ENCODE assay signal across 28 cellular contexts in the genomic region with DNA sequence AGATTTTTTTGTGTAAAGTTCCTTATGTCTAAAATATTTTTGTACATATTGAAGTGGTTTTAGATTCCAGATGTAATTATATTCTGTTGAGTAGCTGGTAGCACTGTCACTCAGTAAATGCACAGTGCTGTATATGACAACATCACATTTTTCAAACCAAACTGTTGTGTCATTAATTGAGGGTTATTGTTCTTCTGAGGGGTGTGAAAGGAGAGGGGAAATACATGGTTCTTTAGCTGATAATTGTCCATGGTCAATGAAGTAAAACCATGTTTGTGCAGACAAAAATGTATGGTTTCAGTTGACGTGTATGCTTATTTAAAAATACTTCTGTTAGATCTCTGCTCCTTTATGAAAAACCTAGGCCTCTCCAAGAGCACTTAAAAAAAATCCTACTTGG. TPM values are rescaled to one million over a fixed set of nuclear protein-coding genes. Genes with fewer than 3 reads are reported as not detected.
DNase-seq lines count a peak whose midpoint lies in the region; ATAC-seq, FAIRE-seq and TF ChIP-seq lines count a peak whose summit lies in the region.
"Had no signal": no experiment of that assay in that cellular context is flagged by ENCODE, and none has a peak within 500 bp of the region (broad histone marks: within the 10 kb centered on the region; RNA-seq: fewer than 3 reads in every experiment).

No MANE protein-coding gene starts in this region.

- no peak overlapping the region for H3K27ac Mint-ChIP-seq in astrocyte (ENCODE audit: unreplicated experiment)
- H3K27ac Mint-ChIP-seq: activated B cell treated with CpG ODN at 0.5 μM for 24 hours; activated naive CD8-positive, alpha-beta T cell treated with anti-CD3 and anti-CD28 coated beads for 36 hours; CD14-positive monocyte had no signal

- ATAC-seq in psoas muscle: no peak
- ATAC-seq: heart left ventricle, mucosa of descending colon had no signal

- intact Hi-C loops in psoas muscle (cut with DNase I): loop anchor here (10.0 kb wide), 4 partner anchors 161 to 961 kb away; no protein-coding TSS in a partner anchor

- H3K4me3 Mint-ChIP-seq in astrocyte (ENCODE audit: unreplicated experiment): peak overlapping the region; percentile 100
- H3K4me3 Mint-ChIP-seq: activated B cell treated with CpG ODN at 0.5 μM for 24 hours; activated naive CD8-positive, alpha-beta T cell treated with anti-CD3 and anti-CD28 coated beads for 36 hours; CD14-positive monocyte had no signal

- 76 to 90% (median 77%) methylated on average over 1 of the region's 1 CpG for WGBS in psoas muscle, 3 donors

- H3K4me3 ChIP-seq in HEK293 (ENCODE audit: low read depth, low read length): no peak overlapping the region
- no peak overlapping the region for H3K4me3 ChIP-seq in astrocyte (ENCODE audit: insufficient read depth, low read depth, low read length)
- H3K4me3 ChIP-seq in iPS-15b (ENCODE audit: low read depth, low read length): peak overlapping the region; percentile 87
- H3K4me3 ChIP-seq in psoas muscle: peak overlapping the region; percentile 79
- H3K4me3 ChIP-seq in WERI-Rb-1 (ENCODE audit: low read depth, low read length): no peak overlapping the region
- H3K4me3 ChIP-seq: ascending aorta, heart left ventricle, mucosa of descending colon, prostate gland, stomach, transverse colon had no signal

- DNase-seq in astrocyte (ENCODE audit: low read depth) (no peak), psoas muscle (no peak), DMS53 treated with DMSO at 0.1 percent for 48 hours (lab: John Stamatoyannopoulos, UW; ENCODE audit: unreplicated experiment) (no peak), KG1 (lab: John Stamatoyannopoulos, UW) (no peak), islet precursor cell (no peak), WERI-Rb-1 (no peak)
- DNase-seq: activated B cell treated with CpG ODN at 0.5 μM for 24 hours; activated CD4-positive, alpha-beta T cell treated with anti-CD3 and anti-CD28 coated beads, Interleukin-2, amount 50 U/mL, for 48 hours; activated naive CD8-positive, alpha-beta T cell treated with anti-CD3 and anti-CD28 coated beads for 36 hours; dorsolateral prefrontal cortex; GOT3; heart left ventricle; mucosa of descending colon; NCI-H1105 treated with DMSO at 0.1 percent for 48 hours; NCI-H2029 treated with DMSO at 0.1 percent for 48 hours; NCI-H226; NCI-H82; SK-N-SH; stimulated activated CD8-positive, alpha-beta memory T cell treated with anti-CD3 and anti-CD28 coated beads, Interleukin-4, amount 100 ng/mL, for 48 hours; stomach; transverse colon had no signal

- TF ChIP-seq CTCF in HEK293 (tag by site-specific recombination; IDR thresholded peaks at IDR 0.05): no peak
- TF ChIP-seq CTCF in astrocyte (IDR thresholded peaks at IDR 0.05; ENCODE audit: insufficient read depth, low read depth, low read length): no peak
- TF ChIP-seq CTCF in psoas muscle (IDR thresholded peaks at IDR 0.05): no peak
- TF ChIP-seq CTCF in WERI-Rb-1 (IDR thresholded peaks at IDR 0.05; ENCODE audit: low read depth, low read length): no peak

- H3K36me3 Mint-ChIP-seq in astrocyte (ENCODE audit: low read depth, unreplicated experiment): peaks cover 5% of the 10 kb centered on the region

- peaks cover 2% of the 10 kb centered on the region; the same call in 1 of the 2 replicates for H3K4me1 ChIP-seq in HEK293 (ENCODE audit: control insufficient read depth, insufficient read depth, low read length)
- H3K4me1 ChIP-seq in astrocyte (ENCODE audit: insufficient read depth, low read length): peaks cover 7% of the 10 kb centered on the region
- peaks cover 36% of the 10 kb centered on the region for H3K4me1 ChIP-seq in iPS-15b (ENCODE audit: control insufficient read depth, insufficient read depth, low read length)
- peaks cover 44% of the 10 kb centered on the region for H3K4me1 ChIP-seq in psoas muscle

- H3K9ac ChIP-seq in astrocyte (ENCODE audit: low read length) (no peak overlapping the region), iPS-15b (ENCODE audit: low read depth, low read length) (no peak overlapping the region)
- H3K9ac ChIP-seq: SK-N-SH had no signal

- H3K79me2 ChIP-seq in astrocyte (ENCODE audit: insufficient read depth, low read length): peaks cover 88% of the 10 kb centered on the region

- no peaks in the 10 kb centered on the region for H3K9me3 Mint-ChIP-seq in astrocyte (ENCODE audit: unreplicated experiment)
- H3K9me3 Mint-ChIP-seq: activated B cell treated with CpG ODN at 0.5 μM for 24 hours; activated naive CD8-positive, alpha-beta T cell treated with anti-CD3 and anti-CD28 coated beads for 36 hours had no signal

- FAIRE-seq in astrocyte (lab: Jason Lieb, UNC): no peak
- FAIRE-seq: D721Med had no signal

- H4K20me1 ChIP-seq in astrocyte (ENCODE audit: insufficient read depth, low read length): peaks cover 21% of the 10 kb centered on the region

- POLR2A ChIA-PET in HEK293 (lab: Yijun Ruan, JAX): interaction anchor here (7.3 kb wide), 1 partner anchor 55 kb away, joined by 45 read pairs; no protein-coding TSS in a partner anchor

- H3K36me3 ChIP-seq in HEK293 (ENCODE audit: control insufficient read depth in 2 of 2, insufficient read depth in 1 of 2, low read length in 2 of 2): no peaks in the 10 kb centered on the region
- H3K36me3 ChIP-seq in astrocyte (ENCODE audit: insufficient read depth, low read length): no peaks in the 10 kb centered on the region
- no peaks in the 10 kb centered on the region for H3K36me3 ChIP-seq in iPS-15b (ENCODE audit: control insufficient read depth, insufficient read depth, low read length)
- no peaks in the 10 kb centered on the region for H3K36me3 ChIP-seq in psoas muscle (ENCODE audit: insufficient read depth in 1 of 2, low read depth in 1 of 2)
- H3K36me3 ChIP-seq in WERI-Rb-1: peaks cover 6% of the 10 kb centered on the region
- H3K36me3 ChIP-seq: ascending aorta, heart left ventricle, neutrophil, prostate gland, stomach, transverse colon had no signal

- no peak overlapping the region for H3K4me2 ChIP-seq in astrocyte (ENCODE audit: low read length)

- no peaks in the 10 kb centered on the region for H3K27me3 ChIP-seq in astrocyte (ENCODE audit: insufficient read depth, low read length)
- no peaks in the 10 kb centered on the region for H3K27me3 ChIP-seq in iPS-15b (ENCODE audit: control insufficient read depth, insufficient read depth, low read length)
- no peaks in the 10 kb centered on the region for H3K27me3 ChIP-seq in psoas muscle (ENCODE audit: insufficient read depth in 3 of 3, low read length in 2 of 3)
- H3K27me3 ChIP-seq in WERI-Rb-1 (ENCODE audit: insufficient read depth, low read depth, severe bottlenecking): no peaks in the 10 kb centered on the region
- H3K27me3 ChIP-seq: ascending aorta, dorsolateral prefrontal cortex, transverse colon had no signal

- no peak overlapping the region for H2AFZ ChIP-seq in astrocyte (ENCODE audit: low read depth, low read length)

- H3K9me3 ChIP-seq in HEK293 (ENCODE audit: control insufficient read depth, insufficient read depth, low read depth, low read length) (no peaks in the 10 kb centered on the region), astrocyte (ENCODE audit: insufficient read depth, low read depth, low read length) (no peaks in the 10 kb centered on the region), iPS-15b (ENCODE audit: control insufficient read depth, insufficient read depth, low read length) (no peaks in the 10 kb centered on the region), psoas muscle (no peaks in the 10 kb centered on the region), WERI-Rb-1 (ENCODE audit: severe bottlenecking) (no peaks in the 10 kb centered on the region)
- H3K9me3 ChIP-seq: ascending aorta, heart left ventricle, mucosa of descending colon, neutrophil, prostate gland, SK-N-SH, stomach, transverse colon had no signal

- H3K4me1 Mint-ChIP-seq in astrocyte (ENCODE audit: low read depth, unreplicated experiment): peaks cover 51% of the 10 kb centered on the region

- CTCF ChIA-PET in HEK293 (lab: Yijun Ruan, JAX): no interaction called here

- H3K27ac ChIP-seq in HEK293 (ENCODE audit: extremely low read depth, low read depth, low read length) (no peak overlapping the region), astrocyte (ENCODE audit: low read depth, low read length) (no peak overlapping the region), psoas muscle (no peak overlapping the region), WERI-Rb-1 (no peak overlapping the region)
- H3K27ac ChIP-seq: neutrophil, stomach had no signal

- H3K27me3 Mint-ChIP-seq in astrocyte (ENCODE audit: low read depth, unreplicated experiment): no peaks in the 10 kb centered on the region

TF ChIP-seq in HEK293, 187 proteins besides CTCF, POLR2A, EP300 and RAD21:
- TF ChIP-seq ZNF560 (tag by site-specific recombination; IDR thresholded peaks at IDR 0.05; ENCODE audit: borderline replicate concordance): no peak
- peak; percentile 42; the same call in 1 of the 2 replicates for TF ChIP-seq SP7 (tag by site-specific recombination; IDR thresholded peaks at IDR 0.05)
- no peak for TF ChIP-seq ZNF175 (tag by site-specific recombination; IDR thresholded peaks at IDR 0.05)
- no peak for TF ChIP-seq SP3 (tag by site-specific recombination; IDR thresholded peaks at IDR 0.05)

RNA-seq across cellular contexts. Expression of gene ZNF462, which starts 3.3 kb away (rescaled TPM):
- total RNA-seq in astrocyte: 98.4 and 126 TPM in 2 replicates
- total RNA-seq in psoas muscle: 100 to 1,000 TPM in 1 of 4 donors, 10 to 100 TPM in 3; 16.3 to 102 (median 24.6) TPM
- polyA plus RNA-seq in psoas muscle: 1 to 10 TPM; 2.0 to 6.1 (median 2.5) TPM
- total RNA-seq: activated B cell treated with CpG ODN at 0.5 μM for 24 hours had no signal
- polyA plus RNA-seq: CD14-positive monocyte had no signal

Comparison
In these comparisons a context has a peak if more than half of its experiments do, and no peak if none do; other contexts are left out.
1. H3K4me3 ChIP-seq: peak in iPS-15b (single experiment) and psoas muscle (single experiment); none in HEK293 (single experiment), astrocyte (single experiment) and WERI-Rb-1 (single experiment).